Comparison of ENCODE assay signal across 8 cellular contexts in genomic region chr3:170908235-170909116, GRCh38. TPM values are rescaled to one million over a fixed set of nuclear protein-coding genes. Genes with fewer than 3 reads are reported as not detected.
A peak's percentile ranks its signal among the peaks of the same experiment; 100 is the strongest.
DNase-seq lines count a peak whose midpoint lies in the region; ATAC-seq, FAIRE-seq and TF ChIP-seq lines count a peak whose summit lies in the region.

Gene EIF5A2, minus strand, starts transcription at chr3:170908637. Its CDS starts 831 bp downstream, at chr3:170907806.

- H3K27ac ChIP-seq in gastroesophageal sphincter (peak within 1 kb of the TSS; percentile 19 to 84 (median 71)), neutrophil (no peak within 1 kb of the TSS), subcutaneous abdominal adipose tissue (ENCODE audit: low read depth, low read length) (peak within 1 kb of the TSS; percentile 9)

- H3K4me1 ChIP-seq in gastroesophageal sphincter (peaks cover 0 to 25% (median 4%) of the 10 kb centered on the region in 3 donors), neutrophil (ENCODE audit: control insufficient read depth in 1 of 2, insufficient read depth in 1 of 2, low read depth in 1 of 2, low read length in 1 of 2) (peaks cover 9 to 16% of the 10 kb centered on the region in 2 experiments), subcutaneous abdominal adipose tissue (ENCODE audit: control insufficient read depth in 5 of 5, insufficient read depth in 5 of 5, low read length in 5 of 5) (peaks cover 2 to 24% (median 15%) of the 10 kb centered on the region in 5 donors)

- H3K27me3 ChIP-seq in gastroesophageal sphincter (no peaks in the 10 kb centered on the region), neutrophil (peaks cover 69% of the 10 kb centered on the region), subcutaneous abdominal adipose tissue (ENCODE audit: control insufficient read depth in 5 of 5, insufficient read depth in 4 of 5, low read length in 5 of 5) (no peaks in the 10 kb centered on the region)

- H3K36me3 ChIP-seq in gastroesophageal sphincter = no peaks in the 10 kb centered on the region
- no peaks in the 10 kb centered on the region for H3K36me3 ChIP-seq in neutrophil
- no peaks in the 10 kb centered on the region for H3K36me3 ChIP-seq in subcutaneous abdominal adipose tissue (ENCODE audit: control insufficient read depth in 5 of 5, insufficient read depth in 5 of 5, low read length in 5 of 5)

- no peak for TF ChIP-seq CTCF in LNCaP clone FGC (IDR thresholded peaks at IDR 0.05; ENCODE audit: control insufficient read depth, extremely low read depth, insufficient read depth)
- peak in 1 of 4 experiments; percentile 12 for TF ChIP-seq CTCF in gastroesophageal sphincter (IDR thresholded peaks at IDR 0.05)
- no peak for TF ChIP-seq CTCF in neutrophil (IDR thresholded peaks at IDR 0.05)

- DNase-seq in ELR (ENCODE audit: low read depth) = peak; percentile 97
- peak; percentile 46 for DNase-seq in H54 (ENCODE audit: insufficient read length, low spot score)
- DNase-seq in LNCaP clone FGC (ENCODE audit: low read depth) = peak; percentile 75
- peak; percentile 5 for DNase-seq in SIG-M5 (lab: John Stamatoyannopoulos, UW)
- DNase-seq in activated gamma-delta T cell treated with Interleukin-2 at 50 U/mL for 16 hours = peak; percentile 93

- no peak for TF ChIP-seq EP300 in gastroesophageal sphincter (IDR thresholded peaks at IDR 0.05)

- TF ChIP-seq POLR2A in H54 (IDR thresholded peaks at IDR 0.05; ENCODE audit: low read depth, low read length) = peak; percentile 29; the same call in 1 of the 2 replicates
- peak; percentile 24 to 41 for TF ChIP-seq POLR2A in gastroesophageal sphincter (IDR thresholded peaks at IDR 0.05)

- peak within 1 kb of the TSS; percentile 56 for H3K4me3 ChIP-seq in LNCaP clone FGC (ENCODE audit: low read depth, low read length)
- peak within 1 kb of the TSS; percentile 62 to 84 for H3K4me3 ChIP-seq in gastroesophageal sphincter
- H3K4me3 ChIP-seq in neutrophil (ENCODE audit: low read depth in 1 of 2, low read length in 1 of 2) = peak within 1 kb of the TSS; percentile 65 to 69
- peak within 1 kb of the TSS; percentile 63 to 83 (median 80) for H3K4me3 ChIP-seq in subcutaneous abdominal adipose tissue (ENCODE audit: low read depth in 1 of 5, low read length in 5 of 5)

- whole genome bisulfite sequencing in gastroesophageal sphincter (ENCODE audit: low coverage in 1 of 2), 2 donors = 0 to 35% methylated on average over 1 to 18 of the region's 73 CpGs

- peak; percentile 97 for ATAC-seq in gastroesophageal sphincter

- H3K9me3 ChIP-seq in gastroesophageal sphincter = peaks cover 0 to 26% (median 0%) of the 10 kb centered on the region in 3 donors
- no peaks in the 10 kb centered on the region for H3K9me3 ChIP-seq in neutrophil
- peaks cover 3 to 24% (median 19%) of the 10 kb centered on the region in 5 donors for H3K9me3 ChIP-seq in subcutaneous abdominal adipose tissue (ENCODE audit: control insufficient read depth in 5 of 5, low read length in 5 of 5)

- FAIRE-seq in H54 (lab: Jason Lieb, UNC) = no peak

- H3K9ac ChIP-seq in subcutaneous abdominal adipose tissue (ENCODE audit: low read length in 5 of 5) = peak within 1 kb of the TSS in 4 of 5 donors; percentile 39 to 82 (median 75)

RNA-seq across cellular contexts. Expression of gene EIF5A2, which starts in this region (rescaled TPM):
- 10 to 100 TPM in 3 of 4 donors, 1 to 10 TPM in 1; 9.6 to 15.1 (median 11.2) TPM for total RNA-seq in gastroesophageal sphincter

Comparison
In these comparisons a context has a peak if more than half of its experiments do, and no peak if none do; other contexts are left out.
1. DNase-seq: peak in every context shown above with its lines; median percentile 97 in ELR; 93 in activated gamma-delta T cell treated with Interleukin-2 at 50 U/mL for 16 hours; 75 in LNCaP clone FGC; 46 in H54; 5 in SIG-M5.